30 cellular contexts compared by ENCODE assay signal in the genomic region with DNA sequence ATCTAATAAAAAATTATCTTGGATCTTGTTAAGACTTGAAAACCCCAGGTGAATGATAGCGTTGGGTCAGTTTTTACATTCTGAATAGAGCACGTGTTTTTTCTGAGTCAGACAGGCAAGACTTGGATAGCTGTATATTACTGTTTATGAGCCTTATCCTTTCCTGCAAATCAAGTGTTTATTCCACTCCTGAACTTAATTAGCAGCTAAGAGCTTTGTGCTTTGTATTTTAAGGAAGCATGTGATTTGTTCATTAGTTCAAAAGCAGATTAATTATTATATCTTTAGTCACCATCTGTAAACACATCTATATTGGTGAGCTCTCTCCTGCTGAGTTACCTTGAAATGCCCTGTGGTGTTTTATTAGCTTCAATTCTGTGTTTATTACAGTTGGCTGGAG.
DNase-seq lines count a peak whose midpoint lies in the region; ATAC-seq and TF ChIP-seq lines count a peak whose summit lies in the region.
"Had no signal": no experiment of that assay in that cellular context is flagged by ENCODE, and none has a peak within 500 bp of the region (broad histone marks: within the 10 kb centered on the region; RNA-seq: fewer than 3 reads in every experiment).

No MANE protein-coding gene starts in this region.

- TF ChIP-seq POLR2A in esophagus squamous epithelium (IDR thresholded peaks at IDR 0.05), result no peak

- WGBS in esophagus squamous epithelium, 2 donors, result 25 to 42% methylated on average over 2 of the region's 2 CpGs

- POLR2A ChIA-PET in HEK293 (lab: Yijun Ruan, JAX), result no interaction called here

- H3K36me3 ChIP-seq in HEK293 (ENCODE audit: control insufficient read depth in 2 of 2, insufficient read depth in 1 of 2, low read length in 2 of 2) (no peaks in the 10 kb centered on the region), esophagus squamous epithelium (no peaks in the 10 kb centered on the region)
- H3K36me3 ChIP-seq: BLaER1, cardiac muscle cell, colonic mucosa, esophagus muscularis mucosa, gastrocnemius medialis had no signal

- H3K27ac ChIP-seq in HEK293 (ENCODE audit: extremely low read depth, low read depth, low read length) (no peak overlapping the region), VCaP (peak overlapping the region; percentile 5; the same call in 1 of the 2 replicates), esophagus squamous epithelium (no peak overlapping the region)
- H3K27ac ChIP-seq: BLaER1, cardiac muscle cell, colonic mucosa, esophagus muscularis mucosa, gastrocnemius medialis, psoas muscle, SK-N-MC had no signal

- H3K4me1 ChIP-seq in HEK293 (ENCODE audit: control insufficient read depth, insufficient read depth, low read length) (peaks cover 4% of the 10 kb centered on the region), esophagus squamous epithelium (peaks cover 0 to 41% (median 0%) of the 10 kb centered on the region in 3 donors)
- H3K4me1 ChIP-seq: BLaER1, colonic mucosa, gastrocnemius medialis, psoas muscle had no signal

- no peak overlapping the region for H3K4me3 ChIP-seq in HEK293 (ENCODE audit: low read depth, low read length)
- no peak overlapping the region for H3K4me3 ChIP-seq in esophagus squamous epithelium
- H3K4me3 ChIP-seq: BLaER1, cardiac muscle cell, colonic mucosa, esophagus muscularis mucosa, gastrocnemius medialis, psoas muscle, SK-N-MC had no signal

- no peak overlapping the region for H3K4me3 Mint-ChIP-seq in stimulated activated naive CD8-positive, alpha-beta T cell treated with anti-CD3 and anti-CD28 coated beads, Interleukin-15, amount 100 ng/mL, for 72 hours
- H3K4me3 Mint-ChIP-seq: activated CD4-positive, alpha-beta memory T cell treated with anti-CD3 and anti-CD28 coated beads for 36 hours; activated naive CD8-positive, alpha-beta T cell; naive thymus-derived CD4-positive, alpha-beta T cell; stimulated activated naive B cell treated with anti-CD40 and anti-IgM and Interleukin-4, amounts not matched to agents 10 μg/mL and 1 μg/mL and 100 μg/mL, for 72 hours had no signal

- peak; percentile 94 for DNase-seq in NCI-H1417 treated with DMSO at 0.1 percent for 48 hours (lab: John Stamatoyannopoulos, UW)
- DNase-seq in left kidney (ENCODE audit: low read depth, low spot score), result peak; percentile 44
- DNase-seq in esophagus squamous epithelium (lab: John Stamatoyannopoulos, UW), result no peak
- no peak for DNase-seq in stimulated activated naive CD8-positive, alpha-beta T cell treated with anti-CD3 and anti-CD28 coated beads, Interleukin-15, amount 100 ng/mL, for 72 hours
- no peak for DNase-seq in hypothalamus (lab: John Stamatoyannopoulos, UW)
- DNase-seq: activated CD4-positive, alpha-beta memory T cell treated with anti-CD3 and anti-CD28 coated beads for 36 hours; anterior cingulate cortex; colonic mucosa; DND-41; effector CD8-positive, alpha-beta T cell; gastrocnemius medialis; left ventricle myocardium superior; midbrain; naive thymus-derived CD4-positive, alpha-beta T cell; NCI-H1694; NCI-H526 treated with DMSO at 0.1 percent for 48 hours; psoas muscle; stimulated activated CD4-positive, alpha-beta T cell treated with anti-CD3 and anti-CD28 coated beads, Interleukin-15, amount 100 ng/mL, for 24 hours; stimulated activated naive B cell treated with anti-CD40 and anti-IgM and Interleukin-4, amounts not matched to agents 10 μg/mL and 1 μg/mL and 100 μg/mL, for 72 hours had no signal

- H3K9me3 ChIP-seq in HEK293 (ENCODE audit: control insufficient read depth, insufficient read depth, low read depth, low read length) (no peaks in the 10 kb centered on the region), esophagus squamous epithelium (no peaks in the 10 kb centered on the region)
- H3K9me3 ChIP-seq: BLaER1, colonic mucosa, esophagus muscularis mucosa, gastrocnemius medialis, psoas muscle had no signal

- no peak overlapping the region for H3K27ac Mint-ChIP-seq in stimulated activated naive CD8-positive, alpha-beta T cell treated with anti-CD3 and anti-CD28 coated beads, Interleukin-15, amount 100 ng/mL, for 72 hours
- H3K27ac Mint-ChIP-seq: activated CD4-positive, alpha-beta memory T cell treated with anti-CD3 and anti-CD28 coated beads for 36 hours; activated naive CD8-positive, alpha-beta T cell; activated T-helper 2 cell treated with anti-CD3 and anti-CD28 coated beads, Interferon-gamma antibody, Interleukin-2, Interleukin-4, amounts not matched to agents 10 μg/mL and 5 μg/mL and 100 μg/mL, durations not matched to agents 14 hours and 24 hours and 36 hours; naive thymus-derived CD4-positive, alpha-beta T cell; stimulated activated naive B cell treated with anti-CD40 and anti-IgM and Interleukin-4, amounts not matched to agents 10 μg/mL and 1 μg/mL and 100 μg/mL, for 72 hours had no signal

- no peak for TF ChIP-seq CTCF in HEK293 (tag by site-specific recombination; IDR thresholded peaks at IDR 0.05)
- no peak for TF ChIP-seq CTCF in VCaP (conservative IDR thresholded peaks at IDR 0.05)
- TF ChIP-seq CTCF in esophagus squamous epithelium (IDR thresholded peaks at IDR 0.05), result no peak

- CTCF ChIA-PET in HEK293 (lab: Yijun Ruan, JAX), result interaction anchor here (0.6 kb wide), 1 partner anchor 341 kb away, joined by 4 read pairs; no protein-coding TSS in a partner anchor

- intact Hi-C loops in esophagus squamous epithelium (cut with DNase I), result no loop called here

- H3K27me3 ChIP-seq in esophagus squamous epithelium, result no peaks in the 10 kb centered on the region
- H3K27me3 ChIP-seq: BLaER1, cardiac muscle cell, colonic mucosa, esophagus muscularis mucosa, gastrocnemius medialis had no signal

- no peaks in the 10 kb centered on the region for H3K27me3 Mint-ChIP-seq in stimulated activated naive CD8-positive, alpha-beta T cell treated with anti-CD3 and anti-CD28 coated beads, Interleukin-15, amount 100 ng/mL, for 72 hours
- H3K27me3 Mint-ChIP-seq: activated naive CD8-positive, alpha-beta T cell had no signal

- H3K9me3 Mint-ChIP-seq in stimulated activated naive CD8-positive, alpha-beta T cell treated with anti-CD3 and anti-CD28 coated beads, Interleukin-15, amount 100 ng/mL, for 72 hours, result no peaks in the 10 kb centered on the region
- H3K9me3 Mint-ChIP-seq: activated CD4-positive, alpha-beta memory T cell treated with anti-CD3 and anti-CD28 coated beads for 36 hours; activated T-helper 2 cell treated with anti-CD3 and anti-CD28 coated beads, Interferon-gamma antibody, Interleukin-2, Interleukin-4, amounts not matched to agents 10 μg/mL and 5 μg/mL and 100 μg/mL, durations not matched to agents 14 hours and 24 hours and 36 hours; naive thymus-derived CD4-positive, alpha-beta T cell; stimulated activated naive B cell treated with anti-CD40 and anti-IgM and Interleukin-4, amounts not matched to agents 10 μg/mL and 1 μg/mL and 100 μg/mL, for 72 hours had no signal

- ATAC-seq in stimulated activated naive CD8-positive, alpha-beta T cell treated with anti-CD3 and anti-CD28 coated beads, Interleukin-15, amount 100 ng/mL, for 72 hours, result no peak
- ATAC-seq in GM19328 (IDR thresholded peaks at IDR 0.05; ENCODE audit: unreplicated experiment), result no peak
- ATAC-seq: activated CD4-positive, CD25-positive, alpha-beta regulatory T cell treated with anti-CD3 and anti-CD28 coated beads, Interleukin-2, amount 50 U/mL, for 24 hours; gastrocnemius medialis; HepG2; left ventricle myocardium superior; naive thymus-derived CD4-positive, alpha-beta T cell; psoas muscle; stimulated activated naive B cell treated with anti-CD40 and anti-IgM and Interleukin-4, amounts not matched to agents 10 μg/mL and 1 μg/mL and 100 μg/mL, for 72 hours had no signal

- no peaks in the 10 kb centered on the region for H3K4me1 Mint-ChIP-seq in stimulated activated naive CD8-positive, alpha-beta T cell treated with anti-CD3 and anti-CD28 coated beads, Interleukin-15, amount 100 ng/mL, for 72 hours
- H3K4me1 Mint-ChIP-seq: naive thymus-derived CD4-positive, alpha-beta T cell; stimulated activated naive B cell treated with anti-CD40 and anti-IgM and Interleukin-4, amounts not matched to agents 10 μg/mL and 1 μg/mL and 100 μg/mL, for 72 hours had no signal

TF ChIP-seq in HEK293, 187 proteins besides CTCF, POLR2A, EP300 and RAD21 (continues in another document):
- TF ChIP-seq ZNF843 (tag by site-specific recombination; IDR thresholded peaks at IDR 0.05) (peak; percentile 78), ZNF580 (tag by site-specific recombination; IDR thresholded peaks at IDR 0.05) (peak; percentile 49; the same call in 1 of the 2 replicates), ZNF221 (tag by site-specific recombination; IDR thresholded peaks at IDR 0.05; ENCODE audit: borderline replicate concordance) (no peak), ZNF558 (tag by site-specific recombination; IDR thresholded peaks at IDR 0.05) (no peak), ZIC2 (tag by site-specific recombination; IDR thresholded peaks at IDR 0.05) (peak; percentile 32; the same call in 1 of the 2 replicates), ZNF302 (tag by site-specific recombination; IDR thresholded peaks at IDR 0.05; ENCODE audit: low read depth) (no peak), KLF16 (tag by site-specific recombination; IDR thresholded peaks at IDR 0.05) (0 out of 2 replicates have a peak, but pooled peaks have one; percentile 26), ZSCAN30 (tag by site-specific recombination; IDR thresholded peaks at IDR 0.05) (0 out of 2 replicates have a peak, but pooled peaks have one; percentile 10), ZNF366 (tag by site-specific recombination; conservative IDR thresholded peaks at IDR 0.05) (peak; percentile 86), FEZF1 (tag by site-specific recombination; IDR thresholded peaks at IDR 0.05) (peak; percentile 87), WT1 (tag by site-specific recombination; IDR thresholded peaks at IDR 0.05) (peak; percentile 28; the same call in 1 of the 2 replicates)

Comparison
In these comparisons a context has a peak if more than half of its experiments do, and no peak if none do; other contexts are left out.
1. DNase-seq: peak in NCI-H1417 treated with DMSO at 0.1 percent for 48 hours (single experiment) and left kidney (single experiment); none in esophagus squamous epithelium (single experiment), stimulated activated naive CD8-positive, alpha-beta T cell treated with anti-CD3 and anti-CD28 coated beads, Interleukin-15, amount 100 ng/mL, for 72 hours (0 of 2) and hypothalamus (0 of 51).